ENCODE assay signal across 9 cellular contexts in the genomic region with DNA sequence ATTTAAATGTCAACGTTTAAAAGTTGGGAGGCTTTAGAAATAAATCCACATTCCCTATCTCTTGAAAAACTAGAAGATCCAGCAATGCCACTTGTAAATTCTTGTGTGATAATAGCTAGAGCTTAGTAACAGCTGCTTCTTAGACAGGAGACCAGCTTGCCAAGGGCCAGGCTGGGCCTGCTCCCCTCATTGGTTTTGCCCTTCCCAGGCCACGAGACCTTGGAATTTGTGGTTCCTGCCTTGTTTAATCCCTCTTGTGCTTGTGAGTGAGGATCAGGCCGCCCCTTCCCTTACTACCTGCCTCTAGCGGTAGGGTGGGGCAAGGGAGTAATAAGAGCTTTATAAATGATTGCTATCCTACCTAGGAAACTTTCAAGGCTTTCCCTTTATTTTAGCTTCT.
DNase-seq lines count a peak whose midpoint lies in the region; ATAC-seq, FAIRE-seq and TF ChIP-seq lines count a peak whose summit lies in the region.
"Had no signal": no experiment of that assay in that cellular context is flagged by ENCODE, and none has a peak within 500 bp of the region (broad histone marks: within the 10 kb centered on the region; RNA-seq: fewer than 3 reads in every experiment).

No MANE protein-coding gene starts in this region.

- CTCF ChIA-PET in OCI-LY7 (lab: Charles Lee; ENCODE audit: unreplicated experiment) = no interaction called here

- no peak overlapping the region for H2BK5ac ChIP-seq in mesenchymal stem cell (ENCODE audit: low read depth, low read length, poor library complexity, severe bottlenecking)

- H2BK15ac ChIP-seq in mesenchymal stem cell (ENCODE audit: low read depth, poor library complexity, severe bottlenecking) = no peak overlapping the region

- peak overlapping the region; percentile 51 for H3K9ac ChIP-seq in mesenchymal stem cell (ENCODE audit: low read length)

- H3K23ac ChIP-seq in mesenchymal stem cell (ENCODE audit: low read length in 2 of 2) = no peak overlapping the region

- H2BK12ac ChIP-seq in mesenchymal stem cell (ENCODE audit: low read length in 2 of 2) = no peak overlapping the region

- POLR2A ChIA-PET in OCI-LY7 (lab: Charles Lee) = interaction anchor here (0.6 to 1.4 kb wide), 3 partner anchors 12 to 37 kb away, joined by 3 to 5 read pairs (median 4); no protein-coding TSS in a partner anchor

- H2AFZ ChIP-seq in mesenchymal stem cell (ENCODE audit: low read depth, low read length) (no peak overlapping the region), OCI-LY7 (ENCODE audit: low read length) (no peak overlapping the region)

- H3K14ac ChIP-seq in mesenchymal stem cell (ENCODE audit: low read length in 2 of 2) = no peak overlapping the region

- peaks cover 4% of the 10 kb centered on the region for H3K79me1 ChIP-seq in mesenchymal stem cell (replicated peaks; ENCODE audit: low read length, poor library complexity, severe bottlenecking)

- no peak overlapping the region for H4K91ac ChIP-seq in mesenchymal stem cell (ENCODE audit: low read length)

- intact Hi-C loops in transverse colon (cut with DNase I; ENCODE audit: low total_unique reads) = no loop called here
- intact Hi-C loops in OCI-LY7 (cut with micrococcal nuclease; ENCODE audit: unreplicated experiment) = no loop called here

- H3K4me3 ChIP-seq in mesenchymal stem cell (ENCODE audit: insufficient read depth in 1 of 2, low read depth in 1 of 2, low read length in 2 of 2) (no peak overlapping the region), transverse colon (no peak overlapping the region), OCI-LY7 (ENCODE audit: low read depth, low read length, poor library complexity, severe bottlenecking) (no peak overlapping the region)

- H3K4me2 ChIP-seq in mesenchymal stem cell (ENCODE audit: low read length, poor library complexity, severe bottlenecking) (no peak overlapping the region), OCI-LY7 (ENCODE audit: low read length) (no peak overlapping the region)

- TF ChIP-seq CTCF in transverse colon (IDR thresholded peaks at IDR 0.05) (no peak), OCI-LY7 (conservative IDR thresholded peaks at IDR 0.05; ENCODE audit: low read length) (no peak)

- no peak overlapping the region for H2BK120ac ChIP-seq in mesenchymal stem cell (ENCODE audit: low read depth, low read length)

- H3K4ac ChIP-seq in mesenchymal stem cell (ENCODE audit: low read depth in 1 of 2, low read length in 2 of 2) = no peak overlapping the region

- no peak overlapping the region for H3K18ac ChIP-seq in mesenchymal stem cell (ENCODE audit: low read depth in 1 of 2, low read length in 2 of 2)

- no peaks in the 10 kb centered on the region for H3K9me3 ChIP-seq in mesenchymal stem cell (ENCODE audit: control insufficient read depth, low read length)
- no peaks in the 10 kb centered on the region for H3K9me3 ChIP-seq in transverse colon
- no peaks in the 10 kb centered on the region for H3K9me3 ChIP-seq in OCI-LY7 (ENCODE audit: low read length)

- H3K4me1 ChIP-seq in mesenchymal stem cell (ENCODE audit: control insufficient read depth, insufficient read depth, low read depth, low read length) = peaks cover 2% of the 10 kb centered on the region
- H3K4me1 ChIP-seq in transverse colon = peaks cover 0 to 31% (median 27%) of the 10 kb centered on the region in 4 donors
- H3K4me1 ChIP-seq in OCI-LY7 (ENCODE audit: insufficient read depth, low read length, poor library complexity, severe bottlenecking) = no peaks in the 10 kb centered on the region

- in situ Hi-C loops in transverse colon (cut with MboI; ENCODE audit: low pct_ligation_motif_present in 1 of 4, low pct_unique_long_range_greater_than_20kb in 1 of 4, low sequenced_read_pairs in 3 of 4) = no loop called here

- no TSS peak for BruUV-seq in OCI-LY7 (replicated peaks; lab: Mats Ljungman, UMichigan)

- peaks cover 13 to 34% of the 10 kb centered on the region in 2 experiments for H3K36me3 ChIP-seq in mesenchymal stem cell (ENCODE audit: control insufficient read depth in 1 of 2, insufficient read depth in 2 of 2, low read depth in 1 of 2, low read length in 2 of 2)
- no peaks in the 10 kb centered on the region for H3K36me3 ChIP-seq in transverse colon
- peaks cover 65% of the 10 kb centered on the region for H3K36me3 ChIP-seq in OCI-LY7 (ENCODE audit: insufficient read depth, low read length)

- H2AK5ac ChIP-seq in mesenchymal stem cell (ENCODE audit: low read length, severe bottlenecking) = no peak overlapping the region

- H3K27me3 ChIP-seq in mesenchymal stem cell (ENCODE audit: control insufficient read depth in 1 of 2, insufficient read depth in 1 of 2, low read length in 2 of 2) (no peaks in the 10 kb centered on the region), transverse colon (no peaks in the 10 kb centered on the region)

- H4K8ac ChIP-seq in mesenchymal stem cell (ENCODE audit: low read length) = no peak overlapping the region

- no peaks in the 10 kb centered on the region for H3K9me2 ChIP-seq in OCI-LY7 (ENCODE audit: insufficient read depth, low read length)

- WGBS in mesenchymal stem cell = 100% methylated on average over 1 of the region's 4 CpGs
- 30 to 41% methylated on average over 2 to 4 of the region's 4 CpGs for WGBS in transverse colon (ENCODE audit: low coverage in 1 of 2), 2 donors

- no peaks in the 10 kb centered on the region for H4K20me1 ChIP-seq in OCI-LY7 (ENCODE audit: insufficient read depth, low read length)

- H3K27ac ChIP-seq in mesenchymal stem cell (ENCODE audit: low read length, poor library complexity, severe bottlenecking) (no peak overlapping the region), transverse colon (peak overlapping the region; percentile 39 to 75 (median 64)), OCI-LY7 (ENCODE audit: low read depth, low read length, poor library complexity, severe bottlenecking) (no peak overlapping the region)

- no peaks in the 10 kb centered on the region for H3K79me2 ChIP-seq in OCI-LY7 (ENCODE audit: insufficient read depth, low read depth, low read length)

- no peak for TF ChIP-seq EP300 in transverse colon (IDR thresholded peaks at IDR 0.05; ENCODE audit: low read depth)

- ATAC-seq in GM18519 (IDR thresholded peaks at IDR 0.05; ENCODE audit: low FRiP score, unreplicated experiment) = no peak

- DNase-seq in LoVo (ENCODE audit: low spot score) = peak; percentile 59
- DNase-seq in ecto neural progenitor cell (ENCODE audit: low spot score) = peak; percentile 53
- DNase-seq in mesenchymal stem cell = no peak
- no peak for DNase-seq in transverse colon
- DNase-seq in RCC 7860 (ENCODE audit: low spot score) = no peak
- no peak for DNase-seq in OCI-LY7 (ENCODE audit: low spot score)
- DNase-seq: activated T-cell treated with anti-CD3 and anti-CD28 coated beads for 4 hours had no signal

- FAIRE-seq in RCC 7860 (lab: Jason Lieb, UNC) = no peak
- FAIRE-seq: urothelium cell line had no signal

- TF ChIP-seq POLR2A in transverse colon (IDR thresholded peaks at IDR 0.05) = no peak

Comparison
In these comparisons a context has a peak if more than half of its experiments do, and no peak if none do; other contexts are left out.
1. DNase-seq: peak in LoVo (single experiment) and ecto neural progenitor cell (single experiment); none in mesenchymal stem cell (single experiment), transverse colon (single experiment), RCC 7860 (single experiment) and OCI-LY7 (single experiment).
2. H3K27ac ChIP-seq: peak in transverse colon (4 of 4); none in mesenchymal stem cell (single experiment) and OCI-LY7 (single experiment).